9 cellular contexts compared by ENCODE assay signal in genomic region chr14:102323102-102323501, GRCh38. TPM values are rescaled to one million over a fixed set of nuclear protein-coding genes. Genes with fewer than 3 reads are reported as not detected.
DNase-seq lines count a peak whose midpoint lies in the region; ATAC-seq and TF ChIP-seq lines count a peak whose summit lies in the region.
"Had no signal": no experiment of that assay in that cellular context is flagged by ENCODE, and none has a peak within 500 bp of the region (broad histone marks: within the 10 kb centered on the region; RNA-seq: fewer than 3 reads in every experiment).

No MANE protein-coding gene starts in this region.

- peak overlapping the region in 2 of 8 donors; percentile 9 to 99 for H3K4me3 Mint-ChIP-seq in naive B cell
- H3K4me3 Mint-ChIP-seq: central memory CD8-positive, alpha-beta T cell had no signal

- TF ChIP-seq POLR2A in erythroblast (IDR thresholded peaks at IDR 0.05; ENCODE audit: low read length): no peak

- H3K9me3 Mint-ChIP-seq in naive B cell: no peaks in the 10 kb centered on the region
- H3K9me3 Mint-ChIP-seq: central memory CD8-positive, alpha-beta T cell had no signal

- H3K27me3 Mint-ChIP-seq in naive B cell: no peaks in the 10 kb centered on the region
- H3K27me3 Mint-ChIP-seq: central memory CD8-positive, alpha-beta T cell had no signal

- peak overlapping the region in 4 of 6 donors; percentile 22 to 61 (median 36) for H3K27ac Mint-ChIP-seq in naive B cell

- DNase-seq in SHP77 (lab: John Stamatoyannopoulos, UW): peak; percentile 22 to 27
- DNase-seq in SHP77 treated with DMSO at 0.1 percent for 48 hours (lab: John Stamatoyannopoulos, UW): no peak
- peak; percentile 90 for DNase-seq in LHCN-M2 (ENCODE audit: low read depth)
- DNase-seq in SW 1271 (lab: John Stamatoyannopoulos, UW): peak; percentile 66 to 80
- DNase-seq in erythroblast (lab: John Stamatoyannopoulos, UW): peak; percentile 57 to 59
- DNase-seq in naive B cell: peak; percentile 31

- peaks cover 5 to 6% of the 10 kb centered on the region in 2 donors for H3K36me3 Mint-ChIP-seq in naive B cell

- peaks cover 25 to 47% (median 33%) of the 10 kb centered on the region in 3 donors for H3K4me1 Mint-ChIP-seq in naive B cell

- no peak for ATAC-seq in naive B cell (ENCODE audit: low read depth in 2 of 2)
- no peak for ATAC-seq in HG02870 (IDR thresholded peaks at IDR 0.05; ENCODE audit: unreplicated experiment)
- no peak for ATAC-seq in HG02571 (IDR thresholded peaks at IDR 0.05; ENCODE audit: unreplicated experiment)

RNA-seq across cellular contexts. Expression of gene ZNF839, which starts 3.6 kb away (rescaled TPM):
- 9.0 and 10.3 TPM in 2 replicates for total RNA-seq in LHCN-M2 (2014; rRNA removed)
- polyA plus RNA-seq in LHCN-M2 (2012): 4.4 TPM
- 10 to 100 TPM in 1 of 6 donors, 1 to 10 TPM in 5; 4.5 to 10.5 (median 5.6) TPM for polyA plus RNA-seq in naive B cell (ENCODE audit: low read depth in 6 of 6)

RNA-seq across cellular contexts. Expression of gene MOK, which starts 18.1 kb away (rescaled TPM):
- 33.9 and 37.6 TPM in 2 replicates for total RNA-seq in LHCN-M2 (2014; rRNA removed)
- polyA plus RNA-seq in LHCN-M2 (2012): 49.4 TPM
- polyA plus RNA-seq in naive B cell (ENCODE audit: low read depth in 6 of 6): 1 to 10 TPM in 3 of 6 donors, under 1 TPM in 2, not detected in 1; 0.64 to 2.0 (median 1.2) TPM

RNA-seq across cellular contexts. Expression of gene CINP, which starts 39.6 kb away (rescaled TPM):
- 48.4 and 64.4 TPM in 2 replicates for total RNA-seq in LHCN-M2 (2014; rRNA removed)
- 50.5 TPM for polyA plus RNA-seq in LHCN-M2 (2012)
- 10 to 100 TPM; 28.6 to 42.4 (median 34.9) TPM for polyA plus RNA-seq in naive B cell (ENCODE audit: low read depth in 6 of 6)

RNA-seq across cellular contexts. Expression of gene TECPR2, which starts 39.6 kb away (rescaled TPM):
- total RNA-seq in LHCN-M2 (2014; rRNA removed): 20.4 and 21.7 TPM in 2 replicates
- 8.9 TPM for polyA plus RNA-seq in LHCN-M2 (2012)
- 1 to 10 TPM; 2.3 to 6.6 (median 3.1) TPM for polyA plus RNA-seq in naive B cell (ENCODE audit: low read depth in 6 of 6)
